22 cellular contexts compared by ENCODE assay signal in genomic region chr9:89015330-89015729, GRCh38. TPM values are rescaled to one million over a fixed set of nuclear protein-coding genes. Genes with fewer than 3 reads are reported as not detected.
A peak's percentile ranks its signal among the peaks of the same experiment; 100 is the strongest.
DNase-seq lines count a peak whose midpoint lies in the region; ATAC-seq and TF ChIP-seq lines count a peak whose summit lies in the region.
"Had no signal": no experiment of that assay in that cellular context is flagged by ENCODE, and none has a peak within 500 bp of the region (broad histone marks: within the 10 kb centered on the region; RNA-seq: fewer than 3 reads in every experiment).

No MANE protein-coding gene starts in this region.

- no peak overlapping the region for H2BK20ac ChIP-seq in IMR-90 (ENCODE audit: low read depth, low read length)

- H3K9me2 ChIP-seq in PC-3 (replicated peaks; ENCODE audit: low read length) = no peaks in the 10 kb centered on the region

- BruUV-seq in IMR-90 (replicated peaks; lab: Mats Ljungman, UMichigan) (no TSS peak), PC-3 (replicated peaks; lab: Mats Ljungman, UMichigan) (no TSS peak)

- peak; percentile 42; the same call in 1 of the 2 replicates for ATAC-seq in IMR-90 (ENCODE audit: low read depth)
- no peak for ATAC-seq in PC-3
- ATAC-seq: A549, GM12878, GM23338, HCT116 had no signal

- peaks cover 8% of the 10 kb centered on the region; the same call in 1 of the 2 replicates for H3K9me1 ChIP-seq in IMR-90 (ENCODE audit: insufficient read depth, low read length)

- no peak overlapping the region for H2AK5ac ChIP-seq in IMR-90 (ENCODE audit: low read depth, low read length)

- WGBS in IMR-90 (ENCODE audit: extremely low coverage in 2 of 2, insufficient read length in 1 of 2), 2 experiments = 60% methylated on average over 1 of the region's 2 CpGs; no CpG with 5 or more reads in 1 of the 2 experiments

- TF ChIP-seq POLR2A in IMR-90 (IDR thresholded peaks at IDR 0.05; ENCODE audit: low read depth, low read length) = no peak

- CTCF ChIA-PET in IMR-90 (lab: Yijun Ruan, JAX) = no interaction called here
- CTCF ChIA-PET in PC-3 (lab: Charles Lee) = no interaction called here

- POLR2A ChIA-PET in IMR-90 (lab: Charles Lee; ENCODE audit: unreplicated experiment) = no interaction called here
- POLR2A ChIA-PET in PC-3 (lab: Charles Lee; ENCODE audit: unreplicated experiment) = no interaction called here

- in situ Hi-C loops in IMR-90 (cut with MboI; ENCODE audit: low sequenced_read_pairs) = loop anchor here (25.0 kb wide), 2 partner anchors 1053 to 1328 kb away; partner anchors contain the start of gene CDK20
- in situ Hi-C loops in GM13976 (cut with MboI; ENCODE audit: low sequenced_read_pairs, unreplicated experiment) = no loop called here

- H3K4me1 ChIP-seq in IMR-90 (ENCODE audit: control insufficient read depth, insufficient read depth, low read length) = no peaks in the 10 kb centered on the region
- H3K4me1 ChIP-seq in PC-3 (ENCODE audit: insufficient read depth, low read length) = peaks cover under 1% of the 10 kb centered on the region
- H3K4me1 ChIP-seq: BE2C; BLaER1 treated with 17β-estradiol and CSF1 and Interleukin-3, amounts not matched to agents 10 nM and 100 nM had no signal

- H4K20me1 ChIP-seq in IMR-90 (ENCODE audit: insufficient read depth, low read length) (no peaks in the 10 kb centered on the region), PC-3 (ENCODE audit: low read length) (no peaks in the 10 kb centered on the region)
- H4K20me1 ChIP-seq: BLaER1 treated with 17β-estradiol and CSF1 and Interleukin-3, amounts not matched to agents 10 nM and 100 nM had no signal

- no peak overlapping the region for H2BK15ac ChIP-seq in IMR-90 (ENCODE audit: low read depth, low read length)

- intact Hi-C loops in IMR-90 (cut with micrococcal nuclease) = no loop called here
- intact Hi-C loops in PC-3 (cut with micrococcal nuclease) = no loop called here

- H3K4me3 ChIP-seq in IMR-90 (ENCODE audit: insufficient read depth, low read depth, low read length) = no peak overlapping the region
- H3K4me3 ChIP-seq in PC-3 (ENCODE audit: low read length) = no peak overlapping the region
- H3K4me3 ChIP-seq: A549; BLaER1 treated with 17β-estradiol and CSF1 and Interleukin-3, amounts not matched to agents 10 nM and 100 nM; GM12878; GM23338 had no signal

- no peak for TF ChIP-seq RAD21 in IMR-90 (IDR thresholded peaks at IDR 0.05; ENCODE audit: low read length)

- no peaks in the 10 kb centered on the region for H3K27me3 ChIP-seq in IMR-90 (ENCODE audit: control insufficient read depth, insufficient read depth, low read length)
- H3K27me3 ChIP-seq in PC-3 (ENCODE audit: low read length) = no peaks in the 10 kb centered on the region
- H3K27me3 ChIP-seq: BE2C; BLaER1 treated with 17β-estradiol and CSF1 and Interleukin-3, amounts not matched to agents 10 nM and 100 nM had no signal

- no peak overlapping the region for H3K4ac ChIP-seq in IMR-90 (ENCODE audit: low read depth, low read length)

- H3K23ac ChIP-seq in IMR-90 (ENCODE audit: low read depth, low read length) = no peak overlapping the region

- no peak overlapping the region for H4K5ac ChIP-seq in IMR-90 (ENCODE audit: low read depth, low read length)

- no peak overlapping the region for H3K14ac ChIP-seq in IMR-90 (replicated peaks; ENCODE audit: low read depth, low read length)

- DNase-seq in IMR-90 (no peak), PC-3 (peak; percentile 11), fibroblast of peridontal ligament (ENCODE audit: extremely low read depth) (peak; percentile 24), GM13976 (ENCODE audit: low spot score) (no peak)
- DNase-seq in activated naive CD4-positive, alpha-beta T cell (lab: John Stamatoyannopoulos, UW) = no peak
- DNase-seq in stimulated activated CD4-positive, alpha-beta T cell treated with anti-CD3 and anti-CD28 coated beads, Interleukin-4, amount 100 ng/mL, for 24 hours = no peak
- DNase-seq: 8988T; ACHN; AML-193; BE2C; CD4-positive, alpha-beta T cell; CD8-positive, alpha-beta memory T cell; DMS 273 treated with DMSO at 0.1 percent for 48 hours; DMS79; EL; GDM1; H9 had no signal

- H3K36me3 ChIP-seq in IMR-90 (ENCODE audit: control insufficient read depth, insufficient read depth, low read length) = peaks cover 8% of the 10 kb centered on the region
- H3K36me3 ChIP-seq in PC-3 (ENCODE audit: low read depth, low read length) = no peaks in the 10 kb centered on the region
- H3K36me3 ChIP-seq: BLaER1 treated with 17β-estradiol and CSF1 and Interleukin-3, amounts not matched to agents 10 nM and 100 nM had no signal

- no peaks in the 10 kb centered on the region for H3K9me3 ChIP-seq in IMR-90 (ENCODE audit: control insufficient read depth, insufficient read depth, low read length)
- H3K9me3 ChIP-seq in PC-3 (ENCODE audit: low read length) = no peaks in the 10 kb centered on the region
- H3K9me3 ChIP-seq: A549, BE2C had no signal

- no peak overlapping the region for H4K91ac ChIP-seq in IMR-90 (ENCODE audit: insufficient read depth, low read depth, low read length)

- no peak overlapping the region for H4K8ac ChIP-seq in IMR-90 (ENCODE audit: low read depth in 2 of 2, low read length in 2 of 2)

- H2AFZ ChIP-seq in IMR-90 (replicated peaks; ENCODE audit: low read length, poor library complexity) (no peak overlapping the region), PC-3 (ENCODE audit: low read length) (no peak overlapping the region)
- H2AFZ ChIP-seq: GM23338 had no signal

- no peak overlapping the region for H2BK5ac ChIP-seq in IMR-90 (ENCODE audit: low read depth, low read length, poor library complexity, severe bottlenecking)

- TF ChIP-seq CTCF in IMR-90 (conservative IDR thresholded peaks at IDR 0.05; ENCODE audit: low read depth, low read length) (no peak), PC-3 (conservative IDR thresholded peaks at IDR 0.05; ENCODE audit: low read depth, low read length) (no peak), GM13976 (IDR thresholded peaks at IDR 0.05; ENCODE audit: borderline replicate concordance, control extremely low read depth, extremely low read depth, insufficient read depth, missing control alignments) (no peak)

- H3F3A ChIP-seq in PC-3 (ENCODE audit: low read length, unreplicated experiment) = no peaks in the 10 kb centered on the region

- no peak overlapping the region for H2BK120ac ChIP-seq in IMR-90 (ENCODE audit: low read depth, low read length)

- H3K9ac ChIP-seq in IMR-90 (ENCODE audit: low read depth, low read length) (no peak overlapping the region), PC-3 (ENCODE audit: low read length) (no peak overlapping the region)
- H3K9ac ChIP-seq: BLaER1 treated with 17β-estradiol and CSF1 and Interleukin-3, amounts not matched to agents 10 nM and 100 nM had no signal

- H3K4me2 ChIP-seq in IMR-90 (ENCODE audit: low read depth, low read length) (no peak overlapping the region), PC-3 (ENCODE audit: low read length) (no peak overlapping the region)
- H3K4me2 ChIP-seq: A549; BLaER1 treated with 17β-estradiol and CSF1 and Interleukin-3, amounts not matched to agents 10 nM and 100 nM; GM23338 had no signal

- no peak overlapping the region for H3K27ac ChIP-seq in IMR-90 (ENCODE audit: insufficient read depth, low read length)
- no peak overlapping the region for H3K27ac ChIP-seq in PC-3 (ENCODE audit: low read length)
- H3K27ac ChIP-seq: A549; BLaER1 treated with 17β-estradiol and CSF1 and Interleukin-3, amounts not matched to agents 10 nM and 100 nM had no signal

- H3K79me1 ChIP-seq in IMR-90 (ENCODE audit: low read depth in 1 of 2, low read length in 2 of 2) = no peaks in the 10 kb centered on the region

- no peak overlapping the region for H3K18ac ChIP-seq in IMR-90 (ENCODE audit: low read depth, low read length)

- dilution Hi-C loops in IMR-90 (cut with HindIII; ENCODE audit: low sequenced_read_pairs, unreplicated experiment) = no loop called here

- no peak overlapping the region for H3K56ac ChIP-seq in IMR-90 (ENCODE audit: extremely low read depth, insufficient read depth, low read length)

- no peaks in the 10 kb centered on the region for H3K79me2 ChIP-seq in PC-3 (ENCODE audit: low read length)

- H2AK9ac ChIP-seq in IMR-90 (replicated peaks; ENCODE audit: low read depth, low read length, poor library complexity) = no peak overlapping the region

TF ChIP-seq in IMR-90, 13 proteins besides CTCF, POLR2A, EP300 and RAD21:
- TF ChIP-seq RCOR1 (IDR thresholded peaks at IDR 0.05; ENCODE audit: insufficient replicate concordance, low read length) (no peak), FOS (IDR thresholded peaks at IDR 0.05; ENCODE audit: low read depth, low read length) (no peak), MXI1 (IDR thresholded peaks at IDR 0.05; ENCODE audit: borderline replicate concordance, low read depth, low read length) (no peak)

RNA-seq across cellular contexts. Expression of gene S1PR3, which starts 24.1 kb away (rescaled TPM):
- total RNA-seq in IMR-90 (2012; rRNA removed) (28.7 and 31.1 TPM in 2 replicates), PC-3 (2014; rRNA removed) (8.4 and 10.0 TPM in 2 replicates)
- polyA plus RNA-seq in IMR-90 (2012; rRNA removed) = 25.0 and 28.4 TPM in 2 replicates
- polyA plus RNA-seq in IMR-90 (2012; cell fraction: cytosol; rRNA removed) = 16.1 and 27.1 TPM in 2 replicates
- polyA plus RNA-seq in IMR-90 (2012; cell fraction: nucleus; rRNA removed; ENCODE audit: low replicate concordance) = 9.5 and 9.8 TPM in 2 replicates
- polyA plus RNA-seq: CD8-positive, alpha-beta memory T cell had no signal

Comparison
In these comparisons a context has a peak if more than half of its experiments do, and no peak if none do; other contexts are left out.
1. DNase-seq: peak in PC-3 (single experiment) and fibroblast of peridontal ligament (single experiment); none in IMR-90 (single experiment), GM13976 (single experiment), activated naive CD4-positive, alpha-beta T cell (0 of 4) and stimulated activated CD4-positive, alpha-beta T cell treated with anti-CD3 and anti-CD28 coated beads, Interleukin-4, amount 100 ng/mL, for 24 hours (single experiment).